In genomic region chr1:2593251-2593878, GRCh38 we compare ENCODE assay signal across 16 cellular contexts. TPM values are rescaled to one million over a fixed set of nuclear protein-coding genes. Genes with fewer than 3 reads are reported as not detected.
DNase-seq lines count a peak whose midpoint lies in the region; FAIRE-seq and TF ChIP-seq lines count a peak whose summit lies in the region.
"Had no signal": no experiment of that assay in that cellular context is flagged by ENCODE, and none has a peak within 500 bp of the region (broad histone marks: within the 10 kb centered on the region; RNA-seq: fewer than 3 reads in every experiment).

No MANE protein-coding gene starts in this region.

- H3K4me2 ChIP-seq in astrocyte (ENCODE audit: low read length) (no peak overlapping the region), neuronal stem cell (ENCODE audit: insufficient read depth, low read length, poor library complexity, severe bottlenecking) (no peak overlapping the region), smooth muscle cell (no peak overlapping the region), neural progenitor cell (no peak overlapping the region)
- H3K4me2 ChIP-seq: KMS-11 had no signal

- H3K4me1 ChIP-seq in left ventricle myocardium inferior (peaks cover 15% of the 10 kb centered on the region), astrocyte (ENCODE audit: insufficient read depth, low read length) (peaks cover 3% of the 10 kb centered on the region), neuronal stem cell (ENCODE audit: control insufficient read depth in 2 of 2, insufficient read depth in 1 of 2, low read depth in 1 of 2, low read length in 2 of 2) (no peaks in the 10 kb centered on the region), vagina (peaks cover 24% of the 10 kb centered on the region), smooth muscle cell (ENCODE audit: low read depth) (no peaks in the 10 kb centered on the region), neural progenitor cell (no peaks in the 10 kb centered on the region)

- no peak for FAIRE-seq in astrocyte (lab: Jason Lieb, UNC)

- H2BK12ac ChIP-seq in neuronal stem cell (ENCODE audit: low read length), result no peak overlapping the region

- no peak overlapping the region for H3K4me3 Mint-ChIP-seq in astrocyte (ENCODE audit: unreplicated experiment)
- no peak overlapping the region for H3K4me3 Mint-ChIP-seq in neural progenitor cell
- H3K4me3 Mint-ChIP-seq: memory B cell had no signal

- peak overlapping the region; percentile 37 for H2BK15ac ChIP-seq in neuronal stem cell (ENCODE audit: low read length)

- H2AFZ ChIP-seq in astrocyte (ENCODE audit: low read depth, low read length) (peak overlapping the region; percentile 41), neuronal stem cell (ENCODE audit: low read length) (no peak overlapping the region), smooth muscle cell (ENCODE audit: low read depth) (no peak overlapping the region), neural progenitor cell (replicated peaks) (no peak overlapping the region)

- H3K4me3 ChIP-seq in left ventricle myocardium inferior, result peak overlapping the region; percentile 52
- no peak overlapping the region for H3K4me3 ChIP-seq in astrocyte (ENCODE audit: insufficient read depth, low read depth, low read length)
- no peak overlapping the region for H3K4me3 ChIP-seq in neuronal stem cell (ENCODE audit: low read length in 2 of 2)
- peak overlapping the region; percentile 29 to 38 for H3K4me3 ChIP-seq in vagina
- no peak overlapping the region for H3K4me3 ChIP-seq in smooth muscle cell
- H3K4me3 ChIP-seq in neural progenitor cell, result no peak overlapping the region

- no peak overlapping the region for H3K4ac ChIP-seq in neuronal stem cell (ENCODE audit: low read length)

- peak overlapping the region; percentile 63 for H2AK5ac ChIP-seq in neuronal stem cell (ENCODE audit: low read depth, low read length)

- TF ChIP-seq CTCF in left ventricle myocardium inferior (IDR thresholded peaks at IDR 0.05; ENCODE audit: borderline replicate concordance) (no peak), astrocyte (IDR thresholded peaks at IDR 0.05; ENCODE audit: insufficient read depth, low read depth, low read length) (no peak), vagina (IDR thresholded peaks at IDR 0.05) (no peak), smooth muscle cell (IDR thresholded peaks at IDR 0.05; ENCODE audit: borderline replicate concordance, insufficient read depth, poor library complexity, severe bottlenecking) (no peak), neural progenitor cell (IDR thresholded peaks at IDR 0.05) (no peak)

- H3K9me3 ChIP-seq in left ventricle myocardium inferior (replicated peaks) (peaks cover 6% of the 10 kb centered on the region), astrocyte (ENCODE audit: insufficient read depth, low read depth, low read length) (no peaks in the 10 kb centered on the region), neuronal stem cell (replicated peaks in 1 of 2; ENCODE audit: control insufficient read depth in 2 of 2, insufficient read depth in 1 of 2, low read depth in 1 of 2, low read length in 2 of 2) (peaks cover 0 to 14% of the 10 kb centered on the region in 2 donors), vagina (no peaks in the 10 kb centered on the region), smooth muscle cell (replicated peaks; ENCODE audit: low read depth) (no peaks in the 10 kb centered on the region), neural progenitor cell (ENCODE audit: low read depth) (no peaks in the 10 kb centered on the region)
- H3K9me3 ChIP-seq: prostate gland had no signal

- no peak for DNase-seq in left ventricle myocardium inferior
- no peak for DNase-seq in cardiac septum (ENCODE audit: low spot score)
- DNase-seq in astrocyte (ENCODE audit: low read depth), result no peak
- DNase-seq in neuronal stem cell (ENCODE audit: low spot score), result no peak
- no peak for DNase-seq in vagina (ENCODE audit: extremely low spot score in 2 of 2)
- DNase-seq in ACHN, result no peak
- no peak for DNase-seq in smooth muscle cell (lab: John Stamatoyannopoulos, UW; ENCODE audit: unreplicated experiment)
- no peak for DNase-seq in neural progenitor cell (ENCODE audit: low spot score)
- DNase-seq: activated CD4-positive, alpha-beta T cell treated with anti-CD3 and anti-CD28 coated beads for 4 hours; activated CD8-positive, alpha-beta memory T cell treated with anti-CD3 and anti-CD28 coated beads, Interleukin-2, amount 50 U/mL, for 4 hours; immature natural killer cell; NCI-H2029 treated with DMSO at 0.1 percent for 48 hours had no signal

- no peaks in the 10 kb centered on the region for H4K20me1 ChIP-seq in astrocyte (ENCODE audit: insufficient read depth, low read length)
- H4K20me1 ChIP-seq in smooth muscle cell (ENCODE audit: low read depth), result no peaks in the 10 kb centered on the region
- H4K20me1 ChIP-seq in neural progenitor cell (ENCODE audit: low read depth), result no peaks in the 10 kb centered on the region

- peak overlapping the region; percentile 76 for H3K18ac ChIP-seq in neuronal stem cell (ENCODE audit: low read length)

- H3F3A ChIP-seq in smooth muscle cell (ENCODE audit: low read depth) (no peaks in the 10 kb centered on the region), neural progenitor cell (ENCODE audit: low read depth) (no peaks in the 10 kb centered on the region)

- WGBS in neuronal stem cell (ENCODE audit: extremely low coverage in 2 of 2, insufficient read length in 2 of 2, insufficient replicate concordance in 1 of 2), 2 donors, result no CpG with 5 or more reads among the region's 26 CpGs
- WGBS in smooth muscle cell (ENCODE audit: low lambda C conversion rate), result 83% methylated on average over 26 of the region's 26 CpGs

- H3K4me1 Mint-ChIP-seq in astrocyte (ENCODE audit: low read depth, unreplicated experiment), result no peaks in the 10 kb centered on the region
- H3K4me1 Mint-ChIP-seq in neural progenitor cell, result peaks cover 3% of the 10 kb centered on the region

- no peak overlapping the region for H4K8ac ChIP-seq in neuronal stem cell (ENCODE audit: low read depth, low read length)

- H2BK120ac ChIP-seq in neuronal stem cell (ENCODE audit: low read depth, low read length), result no peak overlapping the region

- intact Hi-C loops in left ventricle myocardium inferior (cut with micrococcal nuclease), result no loop called here
- intact Hi-C loops in cardiac septum (cut with DNase I), result no loop called here
- intact Hi-C loops in vagina (cut with DNase I), result loop anchor here (5.0 kb wide), 1 partner anchor 49 kb away; no protein-coding TSS in a partner anchor

- H3K36me3 Mint-ChIP-seq in astrocyte (ENCODE audit: low read depth, unreplicated experiment) (no peaks in the 10 kb centered on the region), neural progenitor cell (no peaks in the 10 kb centered on the region)
- H3K36me3 Mint-ChIP-seq: immature natural killer cell, memory B cell had no signal

- no peak overlapping the region for H2BK5ac ChIP-seq in neuronal stem cell (ENCODE audit: low read length)

- no peaks in the 10 kb centered on the region for H3K27me3 Mint-ChIP-seq in astrocyte (ENCODE audit: low read depth, unreplicated experiment)
- peaks cover 2% of the 10 kb centered on the region for H3K27me3 Mint-ChIP-seq in neural progenitor cell (ENCODE audit: insufficient read depth, low read depth)

- H3K79me2 ChIP-seq in astrocyte (ENCODE audit: insufficient read depth, low read length), result no peaks in the 10 kb centered on the region
- no peaks in the 10 kb centered on the region for H3K79me2 ChIP-seq in smooth muscle cell (ENCODE audit: low read depth)
- no peaks in the 10 kb centered on the region for H3K79me2 ChIP-seq in neural progenitor cell (ENCODE audit: low read depth)

- peaks cover 10% of the 10 kb centered on the region for H3K36me3 ChIP-seq in left ventricle myocardium inferior
- H3K36me3 ChIP-seq in astrocyte (ENCODE audit: insufficient read depth, low read length), result no peaks in the 10 kb centered on the region
- H3K36me3 ChIP-seq in neuronal stem cell (replicated peaks in 1 of 2; ENCODE audit: control insufficient read depth in 2 of 2, insufficient read depth in 2 of 2, low read length in 2 of 2), result peaks cover 7 to 9% of the 10 kb centered on the region in 2 donors
- no peaks in the 10 kb centered on the region for H3K36me3 ChIP-seq in vagina
- no peaks in the 10 kb centered on the region for H3K36me3 ChIP-seq in smooth muscle cell (ENCODE audit: low read depth)
- no peaks in the 10 kb centered on the region for H3K36me3 ChIP-seq in neural progenitor cell
- H3K36me3 ChIP-seq: prostate gland had no signal

- in situ Hi-C loops in ACHN (cut with HindIII; ENCODE audit: low pct_ligation_motif_present, low pct_unique_long_range_greater_than_20kb, low sequenced_read_pairs), result no loop called here

- peaks cover 37% of the 10 kb centered on the region for H3K27me3 ChIP-seq in left ventricle myocardium inferior (ENCODE audit: low read depth)
- H3K27me3 ChIP-seq in astrocyte (ENCODE audit: insufficient read depth, low read length), result no peaks in the 10 kb centered on the region
- H3K27me3 ChIP-seq in neuronal stem cell (ENCODE audit: control insufficient read depth in 3 of 3, insufficient read depth in 3 of 3, low read depth in 1 of 3, low read length in 3 of 3), result peaks cover 0 to 21% (median 0%) of the 10 kb centered on the region in 3 experiments
- H3K27me3 ChIP-seq in vagina, result no peaks in the 10 kb centered on the region
- H3K27me3 ChIP-seq in smooth muscle cell (ENCODE audit: low read depth), result no peaks in the 10 kb centered on the region
- no peaks in the 10 kb centered on the region for H3K27me3 ChIP-seq in neural progenitor cell

- H4K91ac ChIP-seq in neuronal stem cell (ENCODE audit: low read depth, low read length, poor library complexity), result no peak overlapping the region

- H3K79me1 ChIP-seq in neuronal stem cell (ENCODE audit: low read depth, low read length), result peaks cover 3% of the 10 kb centered on the region

- H3K27ac ChIP-seq in left ventricle myocardium inferior (replicated peaks) (no peak overlapping the region), astrocyte (ENCODE audit: low read depth, low read length) (no peak overlapping the region), neuronal stem cell (replicated peaks; ENCODE audit: low read length) (no peak overlapping the region), vagina (no peak overlapping the region), smooth muscle cell (ENCODE audit: low read depth) (no peak overlapping the region), neural progenitor cell (no peak overlapping the region)
- H3K27ac ChIP-seq: heart left ventricle, KMS-11 had no signal

- no peak overlapping the region for H3K23ac ChIP-seq in neuronal stem cell (ENCODE audit: low read depth, low read length, poor library complexity)

- no peak overlapping the region for H3K14ac ChIP-seq in neuronal stem cell (ENCODE audit: low read length)

- H3K27ac Mint-ChIP-seq in astrocyte (ENCODE audit: unreplicated experiment), result no peak overlapping the region
- no peak overlapping the region for H3K27ac Mint-ChIP-seq in neural progenitor cell
- H3K27ac Mint-ChIP-seq: immature natural killer cell, memory B cell had no signal

- no peak overlapping the region for H3K9ac ChIP-seq in astrocyte (ENCODE audit: low read length)
- H3K9ac ChIP-seq in neuronal stem cell (ENCODE audit: low read depth, low read length, poor library complexity), result no peak overlapping the region
- H3K9ac ChIP-seq in smooth muscle cell (ENCODE audit: low read depth), result no peak overlapping the region
- H3K9ac ChIP-seq in neural progenitor cell, result no peak overlapping the region
- H3K9ac ChIP-seq: KMS-11 had no signal

- H3K9me3 Mint-ChIP-seq in astrocyte (ENCODE audit: unreplicated experiment) (no peaks in the 10 kb centered on the region), neural progenitor cell (no peaks in the 10 kb centered on the region)
- H3K9me3 Mint-ChIP-seq: immature natural killer cell, memory B cell had no signal

- no peak for TF ChIP-seq POLR2A in vagina (IDR thresholded peaks at IDR 0.05)

RNA-seq across cellular contexts. Expression of gene PRXL2B, which starts 6.8 kb away (rescaled TPM):
- total RNA-seq in left ventricle myocardium inferior (8.2 TPM), cardiac septum (3.4 TPM), astrocyte (19.2 and 20.6 TPM in 2 replicates), vagina (16.2 TPM), smooth muscle cell (16.1 and 27.4 TPM in 2 replicates), neural progenitor cell (ENCODE audit: low replicate concordance) (10.0 and 29.6 TPM in 2 replicates)
- 35.1 TPM for polyA plus RNA-seq in neuronal stem cell (2013, experiment 1 of 2)
- polyA plus RNA-seq in neuronal stem cell (2013, experiment 2 of 2), result 35.3 TPM
- polyA plus RNA-seq in smooth muscle cell, result 18.4 and 26.6 TPM in 2 replicates

RNA-seq across cellular contexts. Expression of gene TNFRSF14, which starts 37.2 kb away (rescaled TPM):
- total RNA-seq in left ventricle myocardium inferior, result 13.7 TPM
- 13.8 TPM for total RNA-seq in cardiac septum
- total RNA-seq in astrocyte, result 0.36 TPM in 1 of 2 replicates, not detected in the other
- 1.1 TPM for polyA plus RNA-seq in neuronal stem cell (2013, experiment 1 of 2)
- 1.3 TPM for polyA plus RNA-seq in neuronal stem cell (2013, experiment 2 of 2)
- total RNA-seq in vagina, result 49.6 TPM
- total RNA-seq in smooth muscle cell, result 0.40 TPM in 1 of 2 replicates, not detected in the other
- polyA plus RNA-seq in smooth muscle cell, result not detected in 2 replicates
- 0.65 TPM in 1 of 2 replicates, not detected in the other for total RNA-seq in neural progenitor cell (ENCODE audit: low replicate concordance)

RNA-seq across cellular contexts. Expression of gene MMEL1, which starts 39.5 kb away (rescaled TPM):
- total RNA-seq in left ventricle myocardium inferior, result 0.82 TPM
- total RNA-seq in cardiac septum, result not detected
- total RNA-seq in astrocyte, result not detected in 2 replicates
- 1.1 TPM for polyA plus RNA-seq in neuronal stem cell (2013, experiment 1 of 2)
- polyA plus RNA-seq in neuronal stem cell (2013, experiment 2 of 2), result 1.4 TPM
- total RNA-seq in vagina, result 4.4 TPM
- total RNA-seq in smooth muscle cell, result 3.5 TPM in 1 of 2 replicates, not detected in the other
- 0.56 and 3.4 TPM in 2 replicates for polyA plus RNA-seq in smooth muscle cell
- total RNA-seq in neural progenitor cell (ENCODE audit: low replicate concordance), result 0.19 and 0.31 TPM in 2 replicates

Comparison
In these comparisons a context has a peak if more than half of its experiments do, and no peak if none do; other contexts are left out.
1. H3K4me3 ChIP-seq: peak in left ventricle myocardium inferior (single experiment) and vagina (2 of 2); none in astrocyte (single experiment), neuronal stem cell (0 of 2), smooth muscle cell (single experiment) and neural progenitor cell (single experiment).